In genomic region chr2:191059308-191059707, GRCh38 we compare ENCODE assay signal across 32 cellular contexts. TPM values are rescaled to one million over a fixed set of nuclear protein-coding genes. Genes with fewer than 3 reads are reported as not detected.
DNase-seq lines count a peak whose midpoint lies in the region; ATAC-seq and TF ChIP-seq lines count a peak whose summit lies in the region.
"Had no signal": no experiment of that assay in that cellular context is flagged by ENCODE, and none has a peak within 500 bp of the region (broad histone marks: within the 10 kb centered on the region; RNA-seq: fewer than 3 reads in every experiment).

No MANE protein-coding gene starts in this region.

- CTCF ChIA-PET in activated CD8-positive, alpha-beta memory T cell treated with anti-CD3 and anti-CD28 coated beads, Interleukin-2, amount 10 ng/mL, durations not matched to agents 7 days and 5 days (lab: Charles Lee): interaction anchor here (0.9 to 2.5 kb wide), 3 partner anchors 96 to 105 kb away, joined by 3 to 16 read pairs (median 3); no protein-coding TSS in a partner anchor
- CTCF ChIA-PET in CD8-positive, alpha-beta memory T cell (lab: Charles Lee): interaction anchor here (2.6 kb wide), 1 partner anchor 96 kb away, joined by 18 read pairs; no protein-coding TSS in a partner anchor
- CTCF ChIA-PET in activated CD8-positive, alpha-beta T cell treated with anti-CD3 and anti-CD28 coated beads, Interleukin-2, amount 10 ng/mL, durations not matched to agents 7 days and 5 days (lab: Charles Lee): interaction anchor here (0.7 to 23.8 kb wide), 5 partner anchors 9 to 99 kb away, joined by 3 to 1116 read pairs (median 3); partner anchors contain the start of gene STAT4

- H3K36me3 Mint-ChIP-seq in activated CD8-positive, alpha-beta memory T cell treated with anti-CD3 and anti-CD28 coated beads, Interleukin-2, amount 10 ng/mL, durations not matched to agents 7 days and 5 days: peaks cover 62% of the 10 kb centered on the region
- peaks cover 22 to 65% (median 22%) of the 10 kb centered on the region in 3 donors for H3K36me3 Mint-ChIP-seq in CD8-positive, alpha-beta memory T cell
- peaks cover 72% of the 10 kb centered on the region for H3K36me3 Mint-ChIP-seq in activated CD8-positive, alpha-beta T cell treated with anti-CD3 and anti-CD28 coated beads, Interleukin-2, amount 10 ng/mL, durations not matched to agents 7 days and 5 days (ENCODE audit: low read depth)
- H3K36me3 Mint-ChIP-seq in immature natural killer cell: peaks cover 30 to 43% (median 31%) of the 10 kb centered on the region in 3 donors

- peak overlapping the region; percentile 3 for H3K27ac Mint-ChIP-seq in activated CD8-positive, alpha-beta memory T cell treated with anti-CD3 and anti-CD28 coated beads, Interleukin-2, amount 10 ng/mL, durations not matched to agents 7 days and 5 days
- H3K27ac Mint-ChIP-seq in CD8-positive, alpha-beta memory T cell: peak overlapping the region; percentile 26 to 91 (median 73)
- H3K27ac Mint-ChIP-seq in activated CD8-positive, alpha-beta T cell treated with anti-CD3 and anti-CD28 coated beads, Interleukin-2, amount 10 ng/mL, durations not matched to agents 7 days and 5 days: peak overlapping the region; percentile 14
- peak overlapping the region; percentile 18 to 74 (median 56) for H3K27ac Mint-ChIP-seq in immature natural killer cell
- H3K27ac Mint-ChIP-seq: B cell, progenitor cell of endocrine pancreas had no signal

- H3K9me3 ChIP-seq in CD8-positive, alpha-beta memory T cell (ENCODE audit: low read length): no peaks in the 10 kb centered on the region
- H3K9me3 ChIP-seq: neutrophil, right lobe of liver, spleen, tibial nerve had no signal

- no peaks in the 10 kb centered on the region for H3K27me3 Mint-ChIP-seq in activated CD8-positive, alpha-beta memory T cell treated with anti-CD3 and anti-CD28 coated beads, Interleukin-2, amount 10 ng/mL, durations not matched to agents 7 days and 5 days
- no peaks in the 10 kb centered on the region for H3K27me3 Mint-ChIP-seq in CD8-positive, alpha-beta memory T cell
- no peaks in the 10 kb centered on the region for H3K27me3 Mint-ChIP-seq in activated CD8-positive, alpha-beta T cell treated with anti-CD3 and anti-CD28 coated beads, Interleukin-2, amount 10 ng/mL, durations not matched to agents 7 days and 5 days (ENCODE audit: low read depth)
- H3K27me3 Mint-ChIP-seq in immature natural killer cell (ENCODE audit: low read depth in 3 of 3): peaks cover 2 to 4% (median 3%) of the 10 kb centered on the region in 3 donors
- H3K27me3 Mint-ChIP-seq: progenitor cell of endocrine pancreas had no signal

- H3K27me3 ChIP-seq in CD8-positive, alpha-beta memory T cell (ENCODE audit: insufficient read depth, low read length, poor library complexity, severe bottlenecking): no peaks in the 10 kb centered on the region
- H3K27me3 ChIP-seq: neutrophil, right lobe of liver, spleen, tibial nerve had no signal

- no peak overlapping the region for H3K4me3 Mint-ChIP-seq in activated CD8-positive, alpha-beta memory T cell treated with anti-CD3 and anti-CD28 coated beads, Interleukin-2, amount 10 ng/mL, durations not matched to agents 7 days and 5 days
- no peak overlapping the region for H3K4me3 Mint-ChIP-seq in CD8-positive, alpha-beta memory T cell
- no peak overlapping the region for H3K4me3 Mint-ChIP-seq in activated CD8-positive, alpha-beta T cell treated with anti-CD3 and anti-CD28 coated beads, Interleukin-2, amount 10 ng/mL, durations not matched to agents 7 days and 5 days
- H3K4me3 Mint-ChIP-seq in immature natural killer cell: no peak overlapping the region
- H3K4me3 Mint-ChIP-seq: B cell had no signal

- H3K4me1 Mint-ChIP-seq in activated CD8-positive, alpha-beta memory T cell treated with anti-CD3 and anti-CD28 coated beads, Interleukin-2, amount 10 ng/mL, durations not matched to agents 7 days and 5 days: peaks cover 70% of the 10 kb centered on the region
- H3K4me1 Mint-ChIP-seq in CD8-positive, alpha-beta memory T cell: peaks cover 64 to 75% (median 73%) of the 10 kb centered on the region in 3 donors
- H3K4me1 Mint-ChIP-seq in activated CD8-positive, alpha-beta T cell treated with anti-CD3 and anti-CD28 coated beads, Interleukin-2, amount 10 ng/mL, durations not matched to agents 7 days and 5 days (ENCODE audit: low read depth): peaks cover 69% of the 10 kb centered on the region
- peaks cover 73 to 82% of the 10 kb centered on the region in 2 donors for H3K4me1 Mint-ChIP-seq in immature natural killer cell
- H3K4me1 Mint-ChIP-seq: B cell had no signal

- H3K27ac ChIP-seq in CD8-positive, alpha-beta memory T cell (ENCODE audit: low read depth, low read length): no peak overlapping the region
- H3K27ac ChIP-seq: neutrophil, right lobe of liver, spleen, tibial nerve, VCaP had no signal

- peaks cover 54% of the 10 kb centered on the region for H3K4me1 ChIP-seq in CD8-positive, alpha-beta memory T cell (ENCODE audit: insufficient read depth, low read length)
- H3K4me1 ChIP-seq: right lobe of liver, tibial nerve had no signal

- H3K9me3 Mint-ChIP-seq in activated CD8-positive, alpha-beta memory T cell treated with anti-CD3 and anti-CD28 coated beads, Interleukin-2, amount 10 ng/mL, durations not matched to agents 7 days and 5 days (ENCODE audit: low read depth): no peaks in the 10 kb centered on the region
- no peaks in the 10 kb centered on the region for H3K9me3 Mint-ChIP-seq in CD8-positive, alpha-beta memory T cell
- H3K9me3 Mint-ChIP-seq in activated CD8-positive, alpha-beta T cell treated with anti-CD3 and anti-CD28 coated beads, Interleukin-2, amount 10 ng/mL, durations not matched to agents 7 days and 5 days (ENCODE audit: insufficient read depth): no peaks in the 10 kb centered on the region
- H3K9me3 Mint-ChIP-seq in immature natural killer cell: no peaks in the 10 kb centered on the region

- no peak overlapping the region for H3K4me3 ChIP-seq in CD8-positive, alpha-beta memory T cell (ENCODE audit: low read length)
- H3K4me3 ChIP-seq: K562, right lobe of liver, spleen, tibial nerve had no signal

- peaks cover 13% of the 10 kb centered on the region for H3K36me3 ChIP-seq in CD8-positive, alpha-beta memory T cell (ENCODE audit: insufficient read depth, low read length)
- H3K36me3 ChIP-seq: neutrophil, right lobe of liver, tibial nerve had no signal

- POLR2A ChIA-PET in CD8-positive, alpha-beta memory T cell (lab: Charles Lee): interaction anchor here (0.5 to 0.6 kb wide), 2 partner anchors 70 to 81 kb away, joined by 3 read pairs; no protein-coding TSS in a partner anchor
- POLR2A ChIA-PET in activated CD8-positive, alpha-beta T cell treated with anti-CD3 and anti-CD28 coated beads, Interleukin-2, amount 10 ng/mL, durations not matched to agents 7 days and 5 days (lab: Charles Lee): interaction anchor here (0.9 kb wide), 1 partner anchor 620 kb away, joined by 3 read pairs; no protein-coding TSS in a partner anchor

- no peak for DNase-seq in activated CD8-positive, alpha-beta memory T cell treated with anti-CD3 and anti-CD28 coated beads, Interleukin-2, amount 10 ng/mL, durations not matched to agents 7 days and 5 days
- no peak for DNase-seq in activated CD8-positive, alpha-beta memory T cell treated with anti-CD3 and anti-CD28 coated beads for 24 hours
- no peak for DNase-seq in CD8-positive, alpha-beta memory T cell
- no peak for DNase-seq in activated CD8-positive, alpha-beta T cell treated with anti-CD3 and anti-CD28 coated beads, Interleukin-2, amount 10 ng/mL, durations not matched to agents 7 days and 5 days
- no peak for DNase-seq in immature natural killer cell
- no peak for DNase-seq in stimulated activated CD4-positive, alpha-beta T cell treated with anti-CD3 and anti-CD28 coated beads, Interleukin-4, amount 100 ng/mL, for 1 hour
- no peak for DNase-seq in omental fat pad (ENCODE audit: low spot score)
- no peak for DNase-seq in retina
- DNase-seq: ACHN; activated CD4-positive, alpha-beta T cell treated with anti-CD3 and anti-CD28 coated beads, Interleukin-2, amount 50 U/mL, for 48 hours; cortex of kidney; DMS153; erythroblast; foreskin fibroblast; head of caudate nucleus; NCI-H1092 treated with DMSO at 0.1 percent for 48 hours; NCI-H1694 treated with DMSO at 0.1 percent for 48 hours; NCI-H446; NCI-H82; right lobe of liver; SIG-M5; spleen; stimulated activated CD4-positive, alpha-beta T cell treated with anti-CD3 and anti-CD28 coated beads, Interleukin-2, amount 100 ng/mL, for 24 hours; stimulated activated CD8-positive, alpha-beta memory T cell treated with anti-CD3 and anti-CD28 coated beads, Interleukin-4, amount 100 ng/mL, for 48 hours; T-helper 9 cell had no signal

- TF ChIP-seq CTCF in omental fat pad (IDR thresholded peaks at IDR 0.05): no peak

- ATAC-seq in activated CD8-positive, alpha-beta memory T cell treated with anti-CD3 and anti-CD28 coated beads, Interleukin-2, amount 10 ng/mL, durations not matched to agents 7 days and 5 days: no peak
- ATAC-seq in activated CD8-positive, alpha-beta T cell treated with anti-CD3 and anti-CD28 coated beads, Interleukin-2, amount 10 ng/mL, durations not matched to agents 7 days and 5 days: no peak
- no peak for ATAC-seq in omental fat pad (ENCODE audit: low FRiP score)
- ATAC-seq: HCT116, K562, right lobe of liver had no signal

RNA-seq across cellular contexts. Expression of gene STAT1, which starts 45.3 kb away (rescaled TPM):
- total RNA-seq in activated CD8-positive, alpha-beta memory T cell treated with anti-CD3 and anti-CD28 coated beads, Interleukin-2, amount 10 ng/mL, durations not matched to agents 7 days and 5 days: 100 to 1,000 TPM; 385 to 515 TPM
- total RNA-seq in CD8-positive, alpha-beta memory T cell: 100 to 1,000 TPM; 142 to 145 TPM
- 173 TPM for polyA plus RNA-seq in CD8-positive, alpha-beta memory T cell
- 100 to 1,000 TPM; 472 to 473 TPM for total RNA-seq in activated CD8-positive, alpha-beta T cell treated with anti-CD3 and anti-CD28 coated beads, Interleukin-2, amount 10 ng/mL, durations not matched to agents 7 days and 5 days
- 100 to 1,000 TPM in 1 of 3 donors, 10 to 100 TPM in 2; 79.4 to 121 (median 99.4) TPM for polyA plus RNA-seq in immature natural killer cell
- 100 to 1,000 TPM in 2 of 4 donors, 10 to 100 TPM in 2; 63.5 to 161 (median 95.1) TPM for total RNA-seq in omental fat pad

Comparison
In these comparisons a context has a peak if more than half of its experiments do, and no peak if none do; other contexts are left out.
1. H3K27ac Mint-ChIP-seq: peak in every context shown above with its lines; median percentile 73 in CD8-positive, alpha-beta memory T cell; 56 in immature natural killer cell; 14 in activated CD8-positive, alpha-beta T cell treated with anti-CD3 and anti-CD28 coated beads, Interleukin-2, amount 10 ng/mL, durations not matched to agents 7 days and 5 days; 3 in activated CD8-positive, alpha-beta memory T cell treated with anti-CD3 and anti-CD28 coated beads, Interleukin-2, amount 10 ng/mL, durations not matched to agents 7 days and 5 days.